In genomic region chr6:144675231-144675861, GRCh38 we compare ENCODE assay signal across 7 cellular contexts.
DNase-seq lines count a peak whose midpoint lies in the region; ATAC-seq, FAIRE-seq and TF ChIP-seq lines count a peak whose summit lies in the region.

No MANE protein-coding gene starts in this region.

- H3K27ac ChIP-seq in small intestine (ENCODE audit: low read depth in 1 of 2, low read length in 1 of 2), result no peak overlapping the region

- H3K4me1 ChIP-seq in small intestine (ENCODE audit: control insufficient read depth in 2 of 2, insufficient read depth in 1 of 2, low read depth in 1 of 2, low read length in 1 of 2), result no peaks in the 10 kb centered on the region

- no peaks in the 10 kb centered on the region for H3K9me3 ChIP-seq in small intestine (ENCODE audit: control insufficient read depth, low read depth)

- H3K4me3 ChIP-seq in bronchial epithelial cell (ENCODE audit: low read depth, low read length) (no peak overlapping the region), small intestine (ENCODE audit: low read depth in 1 of 2, low read length in 2 of 2) (no peak overlapping the region)

- no peak overlapping the region for H3K4me3 Mint-ChIP-seq in mesothelial cell of epicardium

- no peaks in the 10 kb centered on the region for H3K27me3 Mint-ChIP-seq in mesothelial cell of epicardium (ENCODE audit: low read depth)

- peaks cover 47% of the 10 kb centered on the region for H3K9me3 Mint-ChIP-seq in mesothelial cell of epicardium

- 49 to 76% (median 50%) methylated on average over 6 of the region's 6 CpGs for WGBS in small intestine, 3 donors

- FAIRE-seq in bronchial epithelial cell (lab: Jason Lieb, UNC) (peak; percentile 96), small intestine (lab: Jason Lieb, UNC) (no peak)

- H3K36me3 Mint-ChIP-seq in mesothelial cell of epicardium, result peaks cover 40% of the 10 kb centered on the region

- DNase-seq in NCI-H2171 (lab: John Stamatoyannopoulos, UW), result peak; percentile 77
- DNase-seq in bronchial epithelial cell (ENCODE audit: low read depth), result peak; percentile 66
- DNase-seq in small intestine, result peak; percentile 52
- DNase-seq in NCI-H526 (lab: John Stamatoyannopoulos, UW), result no peak
- no peak for DNase-seq in mesothelial cell of epicardium (ENCODE audit: low spot score in 2 of 2, unreplicated experiment in 2 of 2)
- DNase-seq in NCI-H2227 treated with DMSO at 0.1 percent for 48 hours (lab: John Stamatoyannopoulos, UW), result no peak

- no peaks in the 10 kb centered on the region for H3K4me1 Mint-ChIP-seq in mesothelial cell of epicardium

- H3K36me3 ChIP-seq in bronchial epithelial cell (ENCODE audit: control insufficient read depth, insufficient read depth, low read length) (no peaks in the 10 kb centered on the region), small intestine (ENCODE audit: control insufficient read depth in 2 of 2, insufficient read depth in 2 of 2, low read length in 2 of 2) (no peaks in the 10 kb centered on the region)

- TF ChIP-seq CTCF in bronchial epithelial cell (IDR thresholded peaks at IDR 0.05; ENCODE audit: insufficient read depth, low read length, severe bottlenecking), result no peak
- no peak for TF ChIP-seq CTCF in mesothelial cell of epicardium (IDR thresholded peaks at IDR 0.05; ENCODE audit: unreplicated experiment)

- peak; percentile 71 for ATAC-seq in HG02759 (IDR thresholded peaks at IDR 0.05; ENCODE audit: unreplicated experiment)

- H3K27ac Mint-ChIP-seq in mesothelial cell of epicardium, result no peak overlapping the region

- H3K27me3 ChIP-seq in bronchial epithelial cell (ENCODE audit: control insufficient read depth, insufficient read depth, low read length) (no peaks in the 10 kb centered on the region), small intestine (ENCODE audit: control insufficient read depth in 2 of 2, insufficient read depth in 2 of 2, low read length in 2 of 2) (no peaks in the 10 kb centered on the region)

Comparison
In these comparisons a context has a peak if more than half of its experiments do, and no peak if none do; other contexts are left out.
1. DNase-seq: peak in NCI-H2171 (single experiment), bronchial epithelial cell (single experiment) and small intestine (single experiment); none in NCI-H526 (0 of 2), mesothelial cell of epicardium (0 of 2) and NCI-H2227 treated with DMSO at 0.1 percent for 48 hours (single experiment).